ENCODE assay signal across 22 cellular contexts in the genomic region with DNA sequence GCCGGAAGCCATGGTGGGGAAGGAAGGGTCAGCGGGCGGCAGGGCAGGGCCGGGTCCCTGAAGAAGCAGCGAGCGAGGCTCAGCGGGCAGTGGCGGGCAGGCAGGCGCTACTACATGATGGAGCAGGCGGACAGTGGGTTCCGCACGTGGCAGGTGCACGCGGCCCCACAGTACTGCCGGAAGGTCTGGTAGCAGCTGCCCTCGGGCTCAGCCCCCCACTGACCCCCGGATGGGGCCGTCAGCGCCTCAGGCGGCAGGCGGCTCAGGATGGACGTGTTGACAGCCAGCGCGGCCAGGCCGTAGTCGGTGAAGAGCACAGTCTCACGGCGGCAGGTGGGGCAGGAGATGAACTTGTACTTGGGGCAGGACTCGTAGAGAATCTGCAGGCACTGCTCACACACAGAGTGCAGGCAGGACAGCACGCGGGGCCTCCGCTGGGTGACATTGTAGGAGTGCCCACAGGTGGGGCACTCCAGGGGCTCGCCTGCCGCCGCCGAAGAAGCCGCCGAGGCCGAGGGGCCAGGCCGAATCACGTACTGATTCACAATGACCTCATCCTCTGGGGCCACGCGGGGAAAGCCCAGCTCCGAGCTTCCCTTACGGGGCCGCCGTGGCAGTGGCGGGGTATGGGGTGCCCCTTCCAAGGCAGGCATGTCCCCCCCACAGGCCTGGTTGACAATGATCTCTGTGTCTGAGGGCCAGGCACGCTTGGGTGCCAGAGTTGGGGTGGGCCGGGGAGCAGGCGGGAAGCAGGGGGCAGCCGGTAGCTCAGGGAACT. TPM values are rescaled to one million over a fixed set of nuclear protein-coding genes. Genes with fewer than 3 reads are reported as not detected.
DNase-seq lines count a peak whose midpoint lies in the region; ATAC-seq and TF ChIP-seq lines count a peak whose summit lies in the region.
"Had no signal": no experiment of that assay in that cellular context is flagged by ENCODE, and none has a peak within 500 bp of the region (broad histone marks: within the 10 kb centered on the region; RNA-seq: fewer than 3 reads in every experiment).

No MANE protein-coding gene starts in this region.

- H3K4me1 ChIP-seq in cardiac muscle cell (ENCODE audit: low read depth) = peaks cover 31% of the 10 kb centered on the region

- H3K4me1 Mint-ChIP-seq in brain = no peaks in the 10 kb centered on the region
- peaks cover 10% of the 10 kb centered on the region for H3K4me1 Mint-ChIP-seq in progenitor cell of endocrine pancreas (ENCODE audit: low read depth)

- no peaks in the 10 kb centered on the region for H3K9me3 ChIP-seq in cardiac muscle cell (ENCODE audit: low read depth)
- H3K9me3 ChIP-seq: mucosa of descending colon, SJSA1, stomach had no signal

- DNase-seq in cardiac muscle cell (ENCODE audit: low read depth in 1 of 2, low spot score in 1 of 2) (no peak), cardiac septum (ENCODE audit: low spot score) (no peak), RKO (ENCODE audit: low spot score) (peak; percentile 59), progenitor cell of endocrine pancreas (ENCODE audit: low spot score, unreplicated experiment) (no peak), substantia nigra (lab: John Stamatoyannopoulos, UW) (no peak)
- DNase-seq: activated CD8-positive, alpha-beta memory T cell treated with anti-CD3 and anti-CD28 coated beads, Interleukin-2, amount 10 ng/mL, durations not matched to agents 7 days and 5 days; AML-193; amniotic stem cell; DND-41; HFFc6; KG1; kidney; NCI-H1105 treated with DMSO at 0.1 percent for 48 hours; NCI-H2227 treated with DMSO at 0.1 percent for 48 hours; stomach had no signal

- TF ChIP-seq CTCF in cardiac muscle cell (IDR thresholded peaks at IDR 0.05; ENCODE audit: low read depth, low read length) (no peak), brain (conservative IDR thresholded peaks at IDR 0.05) (no peak), progenitor cell of endocrine pancreas (IDR thresholded peaks at IDR 0.05; ENCODE audit: unreplicated experiment) (no peak)

- H3K9me3 Mint-ChIP-seq in brain (no peaks in the 10 kb centered on the region), progenitor cell of endocrine pancreas (ENCODE audit: low read depth) (no peaks in the 10 kb centered on the region)
- H3K9me3 Mint-ChIP-seq: HFFc6 had no signal

- intact Hi-C loops in cardiac septum (cut with DNase I) = no loop called here

- H3K4me3 ChIP-seq in cardiac muscle cell = no peak overlapping the region
- H3K4me3 ChIP-seq: mucosa of descending colon, SJSA1 had no signal

- H3K27ac ChIP-seq in cardiac muscle cell (peak overlapping the region; percentile 80), substantia nigra (ENCODE audit: low read depth, low read length, poor library complexity, severe bottlenecking) (no peak overlapping the region)
- H3K27ac ChIP-seq: SJSA1 had no signal

- H3K36me3 Mint-ChIP-seq in brain (no peaks in the 10 kb centered on the region), progenitor cell of endocrine pancreas (ENCODE audit: insufficient read depth) (peaks cover 2% of the 10 kb centered on the region)
- H3K36me3 Mint-ChIP-seq: activated CD8-positive, alpha-beta memory T cell treated with anti-CD3 and anti-CD28 coated beads, Interleukin-2, amount 10 ng/mL, durations not matched to agents 7 days and 5 days had no signal

- ATAC-seq in GM19395 (IDR thresholded peaks at IDR 0.05; ENCODE audit: unreplicated experiment) (no peak), GM19397 (IDR thresholded peaks at IDR 0.05; ENCODE audit: unreplicated experiment) (no peak)
- ATAC-seq: activated CD8-positive, alpha-beta memory T cell treated with anti-CD3 and anti-CD28 coated beads, Interleukin-2, amount 10 ng/mL, durations not matched to agents 7 days and 5 days; esophagus mucosa; mucosa of descending colon had no signal

- peak overlapping the region in 1 of 5 experiments; percentile 57 for H3K27ac Mint-ChIP-seq in brain
- H3K27ac Mint-ChIP-seq in progenitor cell of endocrine pancreas = no peak overlapping the region
- H3K27ac Mint-ChIP-seq: activated CD8-positive, alpha-beta memory T cell treated with anti-CD3 and anti-CD28 coated beads, Interleukin-2, amount 10 ng/mL, durations not matched to agents 7 days and 5 days; HFFc6 had no signal

- H3K27me3 Mint-ChIP-seq in brain (no peaks in the 10 kb centered on the region), progenitor cell of endocrine pancreas (no peaks in the 10 kb centered on the region)
- H3K27me3 Mint-ChIP-seq: activated CD8-positive, alpha-beta memory T cell treated with anti-CD3 and anti-CD28 coated beads, Interleukin-2, amount 10 ng/mL, durations not matched to agents 7 days and 5 days had no signal

- peak overlapping the region; percentile 18 to 71 (median 64) for H3K4me3 Mint-ChIP-seq in brain
- peak overlapping the region; percentile 47 for H3K4me3 Mint-ChIP-seq in progenitor cell of endocrine pancreas (ENCODE audit: low read depth)
- H3K4me3 Mint-ChIP-seq: activated CD8-positive, alpha-beta memory T cell treated with anti-CD3 and anti-CD28 coated beads, Interleukin-2, amount 10 ng/mL, durations not matched to agents 7 days and 5 days; HFFc6 had no signal

- no peaks in the 10 kb centered on the region for H3K36me3 ChIP-seq in cardiac muscle cell

- H3K27me3 ChIP-seq in cardiac muscle cell = no peaks in the 10 kb centered on the region
- H3K27me3 ChIP-seq: SJSA1 had no signal

RNA-seq across cellular contexts. Expression of a gene that starts 1.5 kb away (rescaled TPM):
- total RNA-seq in cardiac muscle cell (19.3 and 23.1 TPM in 2 replicates), cardiac septum (22.2 TPM), progenitor cell of endocrine pancreas (24.0 and 25.7 TPM in 2 replicates)
- polyA plus RNA-seq in cardiac muscle cell (6.1 and 8.1 TPM in 2 replicates), brain (ENCODE audit: insufficient read depth, low read depth, low replicate concordance) (84.7 TPM)
- total RNA-seq: SJSA1 had no signal

RNA-seq across cellular contexts. Expression of a gene that starts 4.5 kb away (rescaled TPM):
- total RNA-seq in cardiac muscle cell = 5.8 and 7.0 TPM in 2 replicates
- 3.1 and 6.6 TPM in 2 replicates for polyA plus RNA-seq in cardiac muscle cell
- total RNA-seq in cardiac septum = not detected
- 0.93 TPM for polyA plus RNA-seq in brain (ENCODE audit: insufficient read depth, low read depth, low replicate concordance)
- total RNA-seq in progenitor cell of endocrine pancreas = 1.2 and 2.7 TPM in 2 replicates
- total RNA-seq: mucosa of descending colon had no signal

RNA-seq across cellular contexts. Expression of a gene that starts 6.8 kb away (rescaled TPM):
- total RNA-seq in cardiac muscle cell = 0.32 TPM in 1 of 2 replicates, not detected in the other
- 0.12 TPM in 1 of 2 replicates, not detected in the other for polyA plus RNA-seq in cardiac muscle cell
- not detected for total RNA-seq in cardiac septum
- not detected for polyA plus RNA-seq in brain (ENCODE audit: insufficient read depth, low read depth, low replicate concordance)
- 0.27 and 0.53 TPM in 2 replicates for total RNA-seq in progenitor cell of endocrine pancreas
- total RNA-seq: activated CD8-positive, alpha-beta memory T cell treated with anti-CD3 and anti-CD28 coated beads, Interleukin-2, amount 10 ng/mL, durations not matched to agents 7 days and 5 days; HFFc6; mucosa of descending colon; posterior vena cava; SJSA1; stomach had no signal

RNA-seq across cellular contexts. Expression of a gene that starts 10.2 kb away (rescaled TPM):
- 0.25 TPM in 1 of 2 replicates, not detected in the other for total RNA-seq in cardiac muscle cell
- polyA plus RNA-seq in cardiac muscle cell = 0.24 TPM in 1 of 2 replicates, not detected in the other
- total RNA-seq in cardiac septum = not detected
- not detected for polyA plus RNA-seq in brain (ENCODE audit: insufficient read depth, low read depth, low replicate concordance)
- total RNA-seq in progenitor cell of endocrine pancreas = 0.26 and 0.27 TPM in 2 replicates
- total RNA-seq: activated CD8-positive, alpha-beta memory T cell treated with anti-CD3 and anti-CD28 coated beads, Interleukin-2, amount 10 ng/mL, durations not matched to agents 7 days and 5 days; HFFc6; mucosa of descending colon; posterior vena cava; SJSA1 had no signal

RNA-seq across cellular contexts. Expression of a gene that starts 15.0 kb away (rescaled TPM):
- total RNA-seq in cardiac muscle cell = 13.1 and 17.5 TPM in 2 replicates
- 9.1 and 18.1 TPM in 2 replicates for polyA plus RNA-seq in cardiac muscle cell
- total RNA-seq in cardiac septum = 8.0 TPM
- 20.7 TPM for polyA plus RNA-seq in brain (ENCODE audit: insufficient read depth, low read depth, low replicate concordance)
- total RNA-seq in progenitor cell of endocrine pancreas = 35.1 and 37.4 TPM in 2 replicates
